29 cellular contexts compared by ENCODE assay signal in genomic region chr11:45941285-45941684, GRCh38. TPM values are rescaled to one million over a fixed set of nuclear protein-coding genes. Genes with fewer than 3 reads are reported as not detected.
"Had no signal": no experiment of that assay in that cellular context is flagged by ENCODE, and none has a peak within 500 bp of the region (broad histone marks: within the 10 kb centered on the region; RNA-seq: fewer than 3 reads in every experiment).

No MANE protein-coding gene starts in this region.

- H3K9me3 ChIP-seq: ascending aorta, body of pancreas, SK-N-SH had no signal

- H3K27ac ChIP-seq: ascending aorta, body of pancreas, coronary artery had no signal

- ATAC-seq: activated naive CD8-positive, alpha-beta T cell treated with anti-CD3 and anti-CD28 coated beads, Interleukin-2, amount 50 U/mL, for 24 hours; body of pancreas; Panc1; Right ventricle myocardium inferior; WTC11 had no signal

- H3K4me3 Mint-ChIP-seq: activated CD4-positive, alpha-beta memory T cell treated with anti-CD3 and anti-CD28 coated beads, Interleukin-2, amount 10 ng/mL, durations not matched to agents 7 days and 5 days; activated CD4-positive, alpha-beta T cell treated with anti-CD3 and anti-CD28 coated beads, Interleukin-2, amount 10 ng/mL, durations not matched to agents 7 days and 5 days; activated naive CD4-positive, alpha-beta T cell treated with anti-CD3 and anti-CD28 coated beads, Interleukin-2, amount 50 U/mL, for 24 hours; activated naive CD8-positive, alpha-beta T cell treated with anti-CD3 and anti-CD28 coated beads, Interleukin-2, amount 50 U/mL, for 24 hours; WTC11 had no signal

- H3K9ac ChIP-seq: SK-N-SH had no signal

- H3K4me3 ChIP-seq: ascending aorta, body of pancreas, coronary artery had no signal

- H3K9me3 Mint-ChIP-seq: activated CD4-positive, alpha-beta memory T cell treated with anti-CD3 and anti-CD28 coated beads, Interleukin-2, amount 10 ng/mL, durations not matched to agents 7 days and 5 days; activated CD4-positive, alpha-beta T cell treated with anti-CD3 and anti-CD28 coated beads, Interleukin-2, amount 10 ng/mL, durations not matched to agents 7 days and 5 days; activated naive CD4-positive, alpha-beta T cell treated with anti-CD3 and anti-CD28 coated beads, Interleukin-2, amount 50 U/mL, for 24 hours; activated naive CD8-positive, alpha-beta T cell treated with anti-CD3 and anti-CD28 coated beads, Interleukin-2, amount 50 U/mL, for 24 hours; WTC11 had no signal

- H3K4me1 Mint-ChIP-seq: activated CD4-positive, alpha-beta memory T cell treated with anti-CD3 and anti-CD28 coated beads, Interleukin-2, amount 10 ng/mL, durations not matched to agents 7 days and 5 days; activated CD4-positive, alpha-beta T cell treated with anti-CD3 and anti-CD28 coated beads, Interleukin-2, amount 10 ng/mL, durations not matched to agents 7 days and 5 days; activated naive CD4-positive, alpha-beta T cell treated with anti-CD3 and anti-CD28 coated beads, Interleukin-2, amount 50 U/mL, for 24 hours had no signal

- H3K27me3 Mint-ChIP-seq: activated CD4-positive, alpha-beta memory T cell treated with anti-CD3 and anti-CD28 coated beads, Interleukin-2, amount 10 ng/mL, durations not matched to agents 7 days and 5 days; activated CD4-positive, alpha-beta T cell treated with anti-CD3 and anti-CD28 coated beads, Interleukin-2, amount 10 ng/mL, durations not matched to agents 7 days and 5 days; activated naive CD4-positive, alpha-beta T cell treated with anti-CD3 and anti-CD28 coated beads, Interleukin-2, amount 50 U/mL, for 24 hours; activated naive CD8-positive, alpha-beta T cell treated with anti-CD3 and anti-CD28 coated beads, Interleukin-2, amount 50 U/mL, for 24 hours had no signal

- H3K27ac Mint-ChIP-seq: activated CD4-positive, alpha-beta memory T cell treated with anti-CD3 and anti-CD28 coated beads, Interleukin-2, amount 10 ng/mL, durations not matched to agents 7 days and 5 days; activated CD4-positive, alpha-beta T cell treated with anti-CD3 and anti-CD28 coated beads, Interleukin-2, amount 10 ng/mL, durations not matched to agents 7 days and 5 days; activated naive CD4-positive, alpha-beta T cell treated with anti-CD3 and anti-CD28 coated beads, Interleukin-2, amount 50 U/mL, for 24 hours; activated naive CD8-positive, alpha-beta T cell treated with anti-CD3 and anti-CD28 coated beads, Interleukin-2, amount 50 U/mL, for 24 hours; WTC11 had no signal

- DNase-seq: activated CD4-positive, alpha-beta memory T cell treated with anti-CD3 and anti-CD28 coated beads, Interleukin-2, amount 10 ng/mL, durations not matched to agents 7 days and 5 days; activated CD4-positive, alpha-beta T cell treated with anti-CD3 and anti-CD28 coated beads for 1 hour; activated CD4-positive, alpha-beta T cell treated with anti-CD3 and anti-CD28 coated beads, Interleukin-2, amount 10 ng/mL, durations not matched to agents 7 days and 5 days; activated gamma-delta T cell; activated naive CD8-positive, alpha-beta T cell treated with anti-CD3 and anti-CD28 coated beads, Interleukin-2, amount 50 U/mL, for 24 hours; amniotic stem cell; body of pancreas; central memory CD4-positive, alpha-beta T cell; Karpas-422; MM.1S; NCI-H1105; NCI-H1436; NCI-H1694 treated with DMSO at 0.1 percent for 48 hours; NCI-H2029 treated with DMSO at 0.1 percent for 48 hours; NCI-H345; NCI-H510A; NCI-H526 treated with DMSO at 0.1 percent for 48 hours; NCI-H82; OCI-M1; RPMI8226; SK-N-SH; T-helper 1 cell had no signal

RNA-seq across cellular contexts. Expression of gene LARGE2, which starts 18.8 kb away (rescaled TPM):
- total RNA-seq: ascending aorta, chondrocyte, Right ventricle myocardium inferior had no signal

RNA-seq across cellular contexts. Expression of gene FREY1, which starts 34.2 kb away (rescaled TPM):
- total RNA-seq: ascending aorta, Right ventricle myocardium inferior had no signal
